3 cellular contexts compared by ENCODE assay signal in the genomic region with DNA sequence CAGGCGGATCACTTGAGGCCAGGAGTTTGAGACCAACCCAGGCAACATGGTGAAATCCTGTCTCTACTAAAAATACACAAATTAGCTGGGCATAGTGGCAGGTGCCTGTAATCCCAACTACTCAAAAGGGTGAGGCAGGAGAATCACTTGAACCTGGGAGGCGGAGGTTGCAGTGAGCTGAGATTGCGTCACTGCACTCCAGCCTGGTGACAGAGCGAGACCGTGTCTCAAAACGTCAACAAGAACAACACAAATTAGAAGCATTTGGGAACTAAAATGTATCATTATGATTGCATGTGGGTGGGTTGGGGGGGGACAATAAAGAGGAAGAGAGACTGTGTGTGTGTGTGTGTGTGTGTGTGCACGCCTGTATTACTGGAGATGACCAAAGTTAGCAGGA. TPM values are rescaled to one million over a fixed set of nuclear protein-coding genes. Genes with fewer than 3 reads are reported as not detected.
"Had no signal": no experiment of that assay in that cellular context is flagged by ENCODE, and none has a peak within 500 bp of the region (broad histone marks: within the 10 kb centered on the region; RNA-seq: fewer than 3 reads in every experiment).

No MANE protein-coding gene starts in this region.

RNA-seq across cellular contexts. Expression of gene MUC20, which starts 17.0 kb away (rescaled TPM):
- total RNA-seq: HT1080, LHCN-M2, SK-MEL-5 had no signal
